20 cellular contexts compared by ENCODE assay signal in the genomic region with DNA sequence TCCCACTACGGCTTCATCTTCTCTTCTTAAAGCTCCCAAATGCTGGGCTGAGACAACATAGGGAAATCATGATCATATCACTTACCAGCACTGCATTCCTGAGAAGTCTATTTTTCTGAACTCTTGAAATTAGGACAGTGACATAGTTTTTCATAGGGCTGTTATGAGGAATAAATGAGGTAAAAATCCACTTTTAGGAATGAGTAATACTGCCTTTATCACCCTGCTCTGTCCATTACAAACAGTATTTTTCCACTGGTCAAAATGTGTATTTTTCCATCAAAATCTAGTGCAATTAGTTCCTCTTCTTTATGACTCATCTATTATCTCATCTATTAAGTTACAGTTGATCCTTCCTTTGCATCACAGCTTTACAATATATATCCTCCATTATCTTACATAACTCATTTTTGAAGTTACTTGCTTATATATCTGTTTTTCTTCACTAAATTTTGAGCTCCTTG. TPM values are rescaled to one million over a fixed set of nuclear protein-coding genes. Genes with fewer than 3 reads are reported as not detected.
A peak's percentile ranks its signal among the peaks of the same experiment; 100 is the strongest.
DNase-seq lines count a peak whose midpoint lies in the region; ATAC-seq, FAIRE-seq and TF ChIP-seq lines count a peak whose summit lies in the region.
"Had no signal": no experiment of that assay in that cellular context is flagged by ENCODE, and none has a peak within 500 bp of the region (broad histone marks: within the 10 kb centered on the region; RNA-seq: fewer than 3 reads in every experiment).

No MANE protein-coding gene starts in this region.

- ATAC-seq in IMR-90 (ENCODE audit: low read depth) (peak; percentile 24), HG03565 (IDR thresholded peaks at IDR 0.05; ENCODE audit: unreplicated experiment) (no peak)
- ATAC-seq: activated CD8-positive, alpha-beta memory T cell treated with anti-CD3 and anti-CD28 coated beads, Interleukin-2, amount 10 ng/mL, durations not matched to agents 7 days and 5 days; left colon; WTC11 had no signal

- H3K4me3 ChIP-seq in IMR-90 (ENCODE audit: insufficient read depth, low read depth, low read length): no peak overlapping the region
- no peak overlapping the region for H3K4me3 ChIP-seq in cardiac fibroblast (replicated peaks in 1 of 2; ENCODE audit: low read depth in 2 of 2, low read length in 2 of 2)
- no peak overlapping the region for H3K4me3 ChIP-seq in mesodermal cell (ENCODE audit: extremely low read depth, insufficient read depth, low read length, poor library complexity, severe bottlenecking)
- H3K4me3 ChIP-seq: cardiac muscle cell, prostate gland, transverse colon had no signal

- no peak overlapping the region for H2AK9ac ChIP-seq in IMR-90 (replicated peaks; ENCODE audit: low read depth, low read length, poor library complexity)

- H2BK20ac ChIP-seq in IMR-90 (ENCODE audit: low read depth, low read length): no peak overlapping the region

- peak overlapping the region in 1 of 2 experiments; percentile 1; a peak in 1 of 4 replicates for H4K8ac ChIP-seq in IMR-90 (ENCODE audit: low read depth in 2 of 2, low read length in 2 of 2)

- H3K9me1 ChIP-seq in IMR-90 (ENCODE audit: insufficient read depth, low read length): peaks cover 8% of the 10 kb centered on the region

- peak overlapping the region; percentile 49 for H3K14ac ChIP-seq in IMR-90 (replicated peaks; ENCODE audit: low read depth, low read length)

- H2AK5ac ChIP-seq in IMR-90 (ENCODE audit: low read depth, low read length): peak overlapping the region; percentile 71; the same call in 1 of the 2 replicates

- no peak overlapping the region; the same call in 1 of the 2 replicates for H4K91ac ChIP-seq in IMR-90 (ENCODE audit: insufficient read depth, low read depth, low read length)

- POLR2A ChIA-PET in IMR-90 (lab: Charles Lee; ENCODE audit: unreplicated experiment): no interaction called here

- H3K56ac ChIP-seq in IMR-90 (ENCODE audit: extremely low read depth, insufficient read depth, low read length): no peak overlapping the region

- H3K23ac ChIP-seq in IMR-90 (ENCODE audit: low read depth, low read length): peak overlapping the region; percentile 41

- H3K27ac ChIP-seq in IMR-90 (ENCODE audit: insufficient read depth, low read length) (peak overlapping the region; percentile 81; the same call in 1 of the 2 replicates), mesodermal cell (ENCODE audit: low read depth, low read length, severe bottlenecking) (peak overlapping the region; percentile 26)
- H3K27ac ChIP-seq: cardiac muscle cell, prostate gland, transverse colon had no signal

- H2BK15ac ChIP-seq in IMR-90 (ENCODE audit: low read depth, low read length): no peak overlapping the region

- CTCF ChIA-PET in IMR-90 (lab: Yijun Ruan, JAX): no interaction called here

- TF ChIP-seq CTCF in IMR-90 (conservative IDR thresholded peaks at IDR 0.05; ENCODE audit: low read depth, low read length) (no peak), cardiac fibroblast (IDR thresholded peaks at IDR 0.05; ENCODE audit: low read depth, low read length) (no peak)

- H2AFZ ChIP-seq in IMR-90 (replicated peaks; ENCODE audit: low read length, poor library complexity): no peak overlapping the region

- H3K4me2 ChIP-seq in IMR-90 (ENCODE audit: low read depth, low read length): 0 out of 2 replicates have a peak overlapping the region, but pooled peaks have one; percentile 1

- H2BK120ac ChIP-seq in IMR-90 (ENCODE audit: low read depth, low read length): peak overlapping the region; percentile 17; the same call in 1 of the 2 replicates

- H3K27me3 ChIP-seq in IMR-90 (ENCODE audit: control insufficient read depth, insufficient read depth, low read length): no peaks in the 10 kb centered on the region
- H3K27me3 ChIP-seq: cardiac muscle cell, transverse colon had no signal

- H3K18ac ChIP-seq in IMR-90 (ENCODE audit: low read depth, low read length): peak overlapping the region; percentile 50; the same call in 1 of the 2 replicates

- BruUV-seq in IMR-90 (replicated peaks; lab: Mats Ljungman, UMichigan): no TSS peak

- no peak overlapping the region for H3K9ac ChIP-seq in IMR-90 (ENCODE audit: low read depth, low read length)

- no CpG with 5 or more reads among the region's 1 CpG for WGBS in IMR-90 (ENCODE audit: extremely low coverage in 2 of 2, insufficient read length in 1 of 2), 2 experiments
- WGBS in mesodermal cell (ENCODE audit: insufficient coverage in 2 of 2), 2 experiments: 89 to 100% methylated on average over 1 of the region's 1 CpG

- H3K4me1 ChIP-seq in IMR-90 (ENCODE audit: control insufficient read depth, insufficient read depth, low read length) (peaks cover 13% of the 10 kb centered on the region), mesodermal cell (ENCODE audit: control insufficient read depth, insufficient read depth, low read length, poor library complexity, severe bottlenecking) (peaks cover 12% of the 10 kb centered on the region)
- H3K4me1 ChIP-seq: prostate gland, transverse colon had no signal

- in situ Hi-C loops in IMR-90 (cut with MboI; ENCODE audit: low sequenced_read_pairs): loop anchor here (25.0 kb wide), 1 partner anchor 1589 kb away; a partner anchor contains a TSS

- H2BK5ac ChIP-seq in IMR-90 (ENCODE audit: low read depth, low read length, poor library complexity, severe bottlenecking): no peak overlapping the region

- dilution Hi-C loops in IMR-90 (cut with HindIII; ENCODE audit: low sequenced_read_pairs, unreplicated experiment): no loop called here

- DNase-seq in IMR-90 (peak; percentile 61), cardiac fibroblast (ENCODE audit: low read depth in 2 of 2) (peak; percentile 53 to 61), SHP77 treated with DMSO at 0.1 percent for 48 hours (lab: John Stamatoyannopoulos, UW) (no peak), NCI-H187 (lab: John Stamatoyannopoulos, UW) (no peak), T-helper 9 cell (no peak)
- DNase-seq: activated CD8-positive, alpha-beta memory T cell treated with anti-CD3 and anti-CD28 coated beads, Interleukin-2, amount 10 ng/mL, durations not matched to agents 7 days and 5 days; Calu3; left colon; NCI-H187 treated with DMSO at 0.1 percent for 48 hours; stimulated activated CD4-positive, alpha-beta T cell treated with anti-CD3 and anti-CD28 coated beads, Interleukin-2, amount 100 ng/mL, for 24 hours; transverse colon had no signal

- H3K36me3 ChIP-seq in IMR-90 (ENCODE audit: control insufficient read depth, insufficient read depth, low read length): peaks cover 3% of the 10 kb centered on the region; the same call in 1 of the 2 replicates
- H3K36me3 ChIP-seq in mesodermal cell (ENCODE audit: control insufficient read depth, insufficient read depth, low read length): no peaks in the 10 kb centered on the region
- H3K36me3 ChIP-seq: cardiac muscle cell, prostate gland, transverse colon had no signal

- no peaks in the 10 kb centered on the region for H3K9me3 ChIP-seq in IMR-90 (ENCODE audit: control insufficient read depth, insufficient read depth, low read length)
- H3K9me3 ChIP-seq in mesodermal cell (ENCODE audit: control insufficient read depth, low read length): no peaks in the 10 kb centered on the region
- H3K9me3 ChIP-seq: prostate gland, transverse colon had no signal

- no peak overlapping the region for H4K5ac ChIP-seq in IMR-90 (ENCODE audit: low read depth, low read length)

- H3K79me1 ChIP-seq in IMR-90 (ENCODE audit: low read depth in 1 of 2, low read length in 2 of 2): peaks cover 29 to 53% of the 10 kb centered on the region in 2 experiments

- intact Hi-C loops in IMR-90 (cut with micrococcal nuclease): no loop called here

- TF ChIP-seq RAD21 in IMR-90 (IDR thresholded peaks at IDR 0.05; ENCODE audit: low read length): no peak

- TF ChIP-seq POLR2A in IMR-90 (IDR thresholded peaks at IDR 0.05; ENCODE audit: low read depth, low read length): no peak

- H4K20me1 ChIP-seq in IMR-90 (ENCODE audit: insufficient read depth, low read length): no peaks in the 10 kb centered on the region

- peak overlapping the region; percentile 65; the same call in 1 of the 2 replicates for H3K4ac ChIP-seq in IMR-90 (ENCODE audit: low read depth, low read length)

- peak; percentile 90 for FAIRE-seq in A204.1 (lab: Jason Lieb, UNC)
- FAIRE-seq: GM18507 had no signal

TF ChIP-seq in IMR-90, 13 proteins besides CTCF, POLR2A, EP300 and RAD21 (continues in another document):
- TF ChIP-seq, protein P1, sequence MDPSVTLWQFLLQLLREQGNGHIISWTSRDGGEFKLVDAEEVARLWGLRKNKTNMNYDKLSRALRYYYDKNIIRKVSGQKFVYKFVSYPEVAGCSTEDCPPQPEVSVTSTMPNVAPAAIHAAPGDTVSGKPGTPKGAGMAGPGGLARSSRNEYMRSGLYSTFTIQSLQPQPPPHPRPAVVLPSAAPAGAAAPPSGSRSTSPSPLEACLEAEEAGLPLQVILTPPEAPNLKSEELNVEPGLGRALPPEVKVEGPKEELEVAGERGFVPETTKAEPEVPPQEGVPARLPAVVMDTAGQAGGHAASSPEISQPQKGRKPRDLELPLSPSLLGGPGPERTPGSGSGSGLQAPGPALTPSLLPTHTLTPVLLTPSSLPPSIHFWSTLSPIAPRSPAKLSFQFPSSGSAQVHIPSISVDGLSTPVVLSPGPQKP (IDR thresholded peaks at IDR 0.05; ENCODE audit: borderline replicate concordance, low read depth, low read length): no peak
- TF ChIP-seq RFX5 (IDR thresholded peaks at IDR 0.05; ENCODE audit: low read depth, low read length) (no peak), CEBPB (IDR thresholded peaks at IDR 0.05; ENCODE audit: low read depth, low read length) (no peak), MAZ (IDR thresholded peaks at IDR 0.05; ENCODE audit: borderline replicate concordance, low read depth, low read length) (no peak), MXI1 (IDR thresholded peaks at IDR 0.05; ENCODE audit: borderline replicate concordance, low read depth, low read length) (no peak), MAFK (IDR thresholded peaks at IDR 0.05; ENCODE audit: low read depth, low read length) (no peak), SMC3 (IDR thresholded peaks at IDR 0.05; ENCODE audit: low read depth, low read length) (no peak), FOS (IDR thresholded peaks at IDR 0.05; ENCODE audit: low read depth, low read length) (no peak), BHLHE40 (IDR thresholded peaks at IDR 0.05; ENCODE audit: low read depth, low read length) (no peak), RCOR1 (IDR thresholded peaks at IDR 0.05; ENCODE audit: insufficient replicate concordance, low read length) (no peak), CHD1 (IDR thresholded peaks at IDR 0.05; ENCODE audit: low read depth, low read length) (no peak)

RNA-seq across cellular contexts. Expression of a gene that starts 36.9 kb away (rescaled TPM):
- 65.4 and 82.8 TPM in 2 replicates for total RNA-seq in IMR-90 (2012; rRNA removed)
- polyA plus RNA-seq in IMR-90 (2012; rRNA removed): 50.0 and 54.7 TPM in 2 replicates
- 21.0 and 21.4 TPM in 2 replicates for polyA plus RNA-seq in IMR-90 (2012; cell fraction: cytosol; rRNA removed)
- 21.1 and 49.1 TPM in 2 replicates for polyA plus RNA-seq in IMR-90 (2012; cell fraction: nucleus; rRNA removed; ENCODE audit: low replicate concordance)
- polyA plus RNA-seq in mesodermal cell (2013, experiment 1 of 2): 76.0 TPM
- polyA plus RNA-seq in mesodermal cell (2013, experiment 2 of 2): 84.5 TPM
- total RNA-seq: activated CD8-positive, alpha-beta memory T cell treated with anti-CD3 and anti-CD28 coated beads, Interleukin-2, amount 10 ng/mL, durations not matched to agents 7 days and 5 days; NCI-H460; OCI-LY7 had no signal

Comparison
In these comparisons a context has a peak if more than half of its experiments do, and no peak if none do; other contexts are left out.
1. DNase-seq: peak in IMR-90 (single experiment) and cardiac fibroblast (2 of 2); none in SHP77 treated with DMSO at 0.1 percent for 48 hours (single experiment), NCI-H187 (0 of 2) and T-helper 9 cell (single experiment).